In genomic region chr18:5894613-5895299, GRCh38 we compare ENCODE assay signal across 9 cellular contexts. TPM values are rescaled to one million over a fixed set of nuclear protein-coding genes. Genes with fewer than 3 reads are reported as not detected.
DNase-seq lines count a peak whose midpoint lies in the region; ATAC-seq and TF ChIP-seq lines count a peak whose summit lies in the region.
"Had no signal": no experiment of that assay in that cellular context is flagged by ENCODE, and none has a peak within 500 bp of the region (broad histone marks: within the 10 kb centered on the region; RNA-seq: fewer than 3 reads in every experiment).

No MANE protein-coding gene starts in this region.

- H3K36me3 Mint-ChIP-seq in activated T-cell treated with anti-CD3 and anti-CD28 coated beads, Interleukin-2, amount 50 U/mL, for 72 hours (ENCODE audit: insufficient read depth in 2 of 2) = no peaks in the 10 kb centered on the region

- ATAC-seq in activated T-cell treated with anti-CD3 and anti-CD28 coated beads, Interleukin-2, amount 50 U/mL, for 72 hours (replicated peaks in 1 of 2) = peak in 1 of 2 donors; percentile 17
- ATAC-seq in GM18861 (IDR thresholded peaks at IDR 0.05; ENCODE audit: unreplicated experiment) = no peak

- H3K36me3 ChIP-seq in stomach = no peaks in the 10 kb centered on the region

- no peak overlapping the region for H3K27ac Mint-ChIP-seq in activated T-cell treated with anti-CD3 and anti-CD28 coated beads, Interleukin-2, amount 50 U/mL, for 72 hours

- no peak for TF ChIP-seq CTCF in stomach (IDR thresholded peaks at IDR 0.05)

- H3K27ac ChIP-seq in stomach = peak overlapping the region in 2 of 5 donors; percentile 49 to 72

- no peaks in the 10 kb centered on the region for H3K9me3 Mint-ChIP-seq in activated T-cell treated with anti-CD3 and anti-CD28 coated beads, Interleukin-2, amount 50 U/mL, for 72 hours

- TF ChIP-seq EP300 in stomach (IDR thresholded peaks at IDR 0.05) = no peak

- peak overlapping the region; percentile 53 to 69 for H3K4me3 Mint-ChIP-seq in activated T-cell treated with anti-CD3 and anti-CD28 coated beads, Interleukin-2, amount 50 U/mL, for 72 hours

- H3K27me3 ChIP-seq in stomach = peaks cover 36 to 91% (median 85%) of the 10 kb centered on the region in 3 donors

- TF ChIP-seq POLR2A in stomach (IDR thresholded peaks at IDR 0.05) = no peak

- H3K9me3 ChIP-seq in stomach = no peaks in the 10 kb centered on the region

- no peaks in the 10 kb centered on the region for H3K4me1 Mint-ChIP-seq in activated T-cell treated with anti-CD3 and anti-CD28 coated beads, Interleukin-2, amount 50 U/mL, for 72 hours (ENCODE audit: low read depth)

- 2 to 6% (median 3%) methylated on average over 9 to 56 of the region's 56 CpGs for WGBS in stomach, 5 donors

- H3K27me3 Mint-ChIP-seq in activated T-cell treated with anti-CD3 and anti-CD28 coated beads, Interleukin-2, amount 50 U/mL, for 72 hours (ENCODE audit: low read depth) = peaks cover 76% of the 10 kb centered on the region

- H3K4me3 ChIP-seq in stomach = peak overlapping the region; percentile 45 to 55 (median 50)

- peak; percentile 19 for DNase-seq in NCI-H1694 treated with DMSO at 0.1 percent for 48 hours (lab: John Stamatoyannopoulos, UW)
- no peak for DNase-seq in NCI-H1694 (lab: John Stamatoyannopoulos, UW)
- peak in 1 of 2 donors; percentile 5 for DNase-seq in activated T-cell treated with anti-CD3 and anti-CD28 coated beads, Interleukin-2, amount 50 U/mL, for 72 hours
- DNase-seq in islet precursor cell = peak; percentile 68
- DNase-seq in stomach = no peak
- no peak for DNase-seq in iPS-NIHi7 (ENCODE audit: extremely low spot score)
- no peak for DNase-seq in midbrain (lab: John Stamatoyannopoulos, UW)

- intact Hi-C loops in stomach (cut with DNase I; ENCODE audit: low total_unique reads) = no loop called here

- peaks cover 27 to 36% (median 33%) of the 10 kb centered on the region in 4 donors for H3K4me1 ChIP-seq in stomach

RNA-seq across cellular contexts. Expression of gene TMEM200C, which starts 0.6 kb away (rescaled TPM):
- total RNA-seq in activated T-cell treated with anti-CD3 and anti-CD28 coated beads, Interleukin-2, amount 50 U/mL, for 72 hours = not detected
- total RNA-seq in stomach = under 1 TPM in 1 of 5 donors, not detected in 4; 0.37 TPM
- under 1 TPM in 2 of 3 donors, not detected in 1; 0.03 to 0.12 TPM for polyA plus RNA-seq in stomach
- total RNA-seq: lung microvascular endothelial cell had no signal

Comparison
In these comparisons a context has a peak if more than half of its experiments do, and no peak if none do; other contexts are left out.
1. DNase-seq: peak in NCI-H1694 treated with DMSO at 0.1 percent for 48 hours (single experiment) and islet precursor cell (single experiment); none in NCI-H1694 (single experiment), stomach (single experiment), iPS-NIHi7 (single experiment) and midbrain (single experiment).